Comparison of ENCODE assay signal across 12 cellular contexts in the genomic region with DNA sequence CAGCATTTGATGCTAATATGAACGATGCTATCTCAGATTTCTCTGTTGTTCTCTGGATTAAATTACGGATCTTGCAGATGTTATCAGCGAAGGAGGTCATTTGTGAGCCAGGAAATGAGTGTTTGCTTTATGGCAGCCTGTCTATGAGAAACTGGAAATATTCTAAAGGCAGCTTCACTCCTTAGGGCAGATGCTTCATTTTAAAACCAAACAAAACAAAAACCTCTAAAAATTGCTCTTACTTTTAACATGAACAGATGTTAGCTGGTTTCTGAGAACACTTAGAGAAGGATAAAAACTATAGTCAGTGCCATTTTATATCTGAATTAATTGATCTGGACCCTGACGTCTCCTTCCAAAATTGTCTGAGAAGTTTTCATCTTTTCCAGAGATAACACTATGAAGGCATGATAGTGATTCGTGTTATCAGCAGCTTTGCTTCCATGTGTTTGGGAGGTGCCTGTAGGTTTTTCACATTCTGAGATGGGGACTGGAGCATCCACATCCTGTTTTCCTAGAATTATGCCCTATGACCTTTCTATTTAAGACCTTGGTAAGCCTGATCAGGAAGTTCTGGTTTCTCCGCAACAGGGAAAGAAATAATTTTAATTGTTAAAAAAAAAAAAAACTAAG. TPM values are rescaled to one million over a fixed set of nuclear protein-coding genes. Genes with fewer than 3 reads are reported as not detected.
DNase-seq lines count a peak whose midpoint lies in the region; ATAC-seq and TF ChIP-seq lines count a peak whose summit lies in the region.
"Had no signal": no experiment of that assay in that cellular context is flagged by ENCODE, and none has a peak within 500 bp of the region (broad histone marks: within the 10 kb centered on the region; RNA-seq: fewer than 3 reads in every experiment).

No MANE protein-coding gene starts in this region.

- no peak for TF ChIP-seq POLR2A in testis (IDR thresholded peaks at IDR 0.05)

- H3K9me3 ChIP-seq in SK-N-SH = no peaks in the 10 kb centered on the region
- H3K9me3 ChIP-seq in right atrium auricular region = no peaks in the 10 kb centered on the region
- H3K9me3 ChIP-seq in testis = no peaks in the 10 kb centered on the region
- no peaks in the 10 kb centered on the region for H3K9me3 ChIP-seq in aorta (ENCODE audit: control insufficient read depth, low read length)

- WGBS in SK-N-SH (ENCODE audit: low lambda C conversion rate) = 22% methylated on average over 6 of the region's 6 CpGs
- WGBS in testis, 2 donors = 37 to 41% methylated on average over 6 of the region's 6 CpGs
- 23 to 26% methylated on average over 6 of the region's 6 CpGs for WGBS in aorta, 2 donors

- TF ChIP-seq RAD21 in SK-N-SH (IDR thresholded peaks at IDR 0.05; ENCODE audit: low read length) = peak; percentile 17; the same call in 1 of the 2 replicates

- peak overlapping the region; percentile 54 for H2AFZ ChIP-seq in SK-N-SH (ENCODE audit: low read depth)

- TF ChIP-seq CTCF in SK-N-SH (IDR thresholded peaks at IDR 0.05) (no peak), right atrium auricular region (IDR thresholded peaks at IDR 0.05) (no peak), testis (IDR thresholded peaks at IDR 0.05) (no peak)

- TF ChIP-seq EP300 in SK-N-SH (IDR thresholded peaks at IDR 0.05; ENCODE audit: borderline replicate concordance in 1 of 2, low read depth in 1 of 2, low read length in 1 of 2) = peak; percentile 83 to 94

- H3K27me3 ChIP-seq in SK-N-SH (ENCODE audit: insufficient read depth) = no peaks in the 10 kb centered on the region
- H3K27me3 ChIP-seq in right atrium auricular region = no peaks in the 10 kb centered on the region
- no peaks in the 10 kb centered on the region for H3K27me3 ChIP-seq in testis
- no peaks in the 10 kb centered on the region for H3K27me3 ChIP-seq in aorta (ENCODE audit: control insufficient read depth in 1 of 2, insufficient read depth in 2 of 2, low read length in 1 of 2)
- H3K27me3 ChIP-seq: foreskin keratinocyte had no signal

- peak overlapping the region; percentile 72 to 84 for H3K27ac ChIP-seq in SK-N-SH (ENCODE audit: low read depth in 2 of 2, low read length in 1 of 2)
- H3K27ac ChIP-seq in right atrium auricular region = peak overlapping the region; percentile 42 to 64
- H3K27ac ChIP-seq in testis = peak overlapping the region; percentile 12 to 63
- H3K27ac ChIP-seq in aorta (ENCODE audit: low read depth in 1 of 2, low read length in 2 of 2) = no peak overlapping the region
- H3K27ac ChIP-seq: foreskin keratinocyte had no signal

- peak overlapping the region in 1 of 2 experiments; percentile 14; a peak in 2 of 4 replicates for H3K4me3 ChIP-seq in SK-N-SH (ENCODE audit: low read depth in 2 of 2, low read length in 1 of 2)
- peak overlapping the region in 1 of 2 donors; percentile 1 for H3K4me3 ChIP-seq in right atrium auricular region
- H3K4me3 ChIP-seq in testis = no peak overlapping the region
- no peak overlapping the region for H3K4me3 ChIP-seq in aorta (ENCODE audit: low read length in 2 of 2)

- no peaks in the 10 kb centered on the region for H3K9me2 ChIP-seq in SK-N-SH

- H3K36me3 ChIP-seq in SK-N-SH (replicated peaks in 1 of 2; ENCODE audit: control insufficient read depth in 1 of 2, insufficient read depth in 2 of 2, low read length in 1 of 2) = peaks cover 0 to 2% of the 10 kb centered on the region in 2 experiments
- no peaks in the 10 kb centered on the region for H3K36me3 ChIP-seq in right atrium auricular region
- no peaks in the 10 kb centered on the region for H3K36me3 ChIP-seq in testis (ENCODE audit: low read depth, missing control alignments)
- H3K36me3 ChIP-seq in aorta (ENCODE audit: control insufficient read depth in 1 of 2, insufficient read depth in 2 of 2, low read length in 1 of 2) = no peaks in the 10 kb centered on the region

- POLR2A ChIA-PET in SK-N-SH (lab: Yijun Ruan, JAX) = interaction anchor here (0.6 kb wide), 1 partner anchor 91 kb away, joined by 3 read pairs; the partner anchor contains the start of gene ING3

- peaks cover 4% of the 10 kb centered on the region for H3F3A ChIP-seq in SK-N-SH (replicated peaks; ENCODE audit: insufficient read depth)

- H3K4me1 ChIP-seq in SK-N-SH (ENCODE audit: control insufficient read depth in 1 of 2, insufficient read depth in 2 of 2, low read depth in 1 of 2, low read length in 1 of 2) (peaks cover 0 to 12% of the 10 kb centered on the region in 2 experiments; a peak in 2 of 4 replicates), right atrium auricular region (peaks cover 0 to 25% of the 10 kb centered on the region in 2 donors), testis (no peaks in the 10 kb centered on the region), aorta (ENCODE audit: control insufficient read depth in 1 of 2, insufficient read depth in 2 of 2, low read length in 2 of 2) (peaks cover 2 to 5% of the 10 kb centered on the region in 2 donors)
- H3K4me1 ChIP-seq: foreskin keratinocyte had no signal

- peak overlapping the region; percentile 47; the same call in 1 of the 2 replicates for H3K4me2 ChIP-seq in SK-N-SH

- H3K9ac ChIP-seq in SK-N-SH = peak overlapping the region; percentile 4; the same call in 1 of the 2 replicates

- CTCF ChIA-PET in SK-N-SH (lab: Yijun Ruan, JAX) = interaction anchor here (1.0 to 7.1 kb wide), 7 partner anchors 15 to 172 kb away, joined by 3 to 68 read pairs (median 3); partner anchors contain the start of gene CPED1

- DNase-seq in DMS 273 (lab: John Stamatoyannopoulos, UW; ENCODE audit: unreplicated experiment) (peak; percentile 21), DMS 273 treated with DMSO at 0.1 percent for 48 hours (lab: John Stamatoyannopoulos, UW) (no peak), SK-N-SH (peak; percentile 44), right atrium auricular region (ENCODE audit: low spot score) (no peak), testis (no peak), aorta (no peak)
- DNase-seq: 8988T; activated T-cell treated with anti-CD3 and anti-CD28 coated beads, Interleukin-2, amount 50 U/mL, for 24 hours; foreskin keratinocyte; GOT3 had no signal

- no peaks in the 10 kb centered on the region for H4K20me1 ChIP-seq in SK-N-SH (ENCODE audit: insufficient read depth)

- intact Hi-C loops in testis (cut with DNase I; ENCODE audit: low total_unique reads) = no loop called here
- intact Hi-C loops in aorta (cut with DNase I) = loop anchor here in 1 of 2 donors (5.0 kb wide), 1 partner anchor 34 kb away; no protein-coding TSS in a partner anchor

- no peaks in the 10 kb centered on the region for H3K79me2 ChIP-seq in SK-N-SH (ENCODE audit: insufficient read depth)

- ATAC-seq in HG03378 (IDR thresholded peaks at IDR 0.05; ENCODE audit: unreplicated experiment) (no peak), aorta (ENCODE audit: low FRiP score) (no peak), HG03025 (IDR thresholded peaks at IDR 0.05; ENCODE audit: low FRiP score, unreplicated experiment) (no peak)
- ATAC-seq: foreskin keratinocyte had no signal

TF ChIP-seq in SK-N-SH, 30 proteins besides CTCF, POLR2A, EP300 and RAD21 (continues in another document):
- TF ChIP-seq SMC3 (IDR thresholded peaks at IDR 0.05; ENCODE audit: low read depth, low read length) = no peak
- TF ChIP-seq FOSL2 (IDR thresholded peaks at IDR 0.05; ENCODE audit: borderline replicate concordance, low read depth) = peak; percentile 38; the same call in 1 of the 2 replicates
- peak; percentile 95 for TF ChIP-seq TCF12 (IDR thresholded peaks at IDR 0.05)
- TF ChIP-seq, protein P1, sequence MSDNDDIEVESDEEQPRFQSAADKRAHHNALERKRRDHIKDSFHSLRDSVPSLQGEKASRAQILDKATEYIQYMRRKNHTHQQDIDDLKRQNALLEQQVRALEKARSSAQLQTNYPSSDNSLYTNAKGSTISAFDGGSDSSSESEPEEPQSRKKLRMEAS (IDR thresholded peaks at IDR 0.05; ENCODE audit: low read depth) = no peak
- TF ChIP-seq NRF1 (IDR thresholded peaks at IDR 0.05; ENCODE audit: low read depth, low read length) = no peak
- peak; percentile 75; the same call in 1 of the 2 replicates for TF ChIP-seq FOXM1 (IDR thresholded peaks at IDR 0.05; ENCODE audit: low read depth)
- TF ChIP-seq, protein P2, sequence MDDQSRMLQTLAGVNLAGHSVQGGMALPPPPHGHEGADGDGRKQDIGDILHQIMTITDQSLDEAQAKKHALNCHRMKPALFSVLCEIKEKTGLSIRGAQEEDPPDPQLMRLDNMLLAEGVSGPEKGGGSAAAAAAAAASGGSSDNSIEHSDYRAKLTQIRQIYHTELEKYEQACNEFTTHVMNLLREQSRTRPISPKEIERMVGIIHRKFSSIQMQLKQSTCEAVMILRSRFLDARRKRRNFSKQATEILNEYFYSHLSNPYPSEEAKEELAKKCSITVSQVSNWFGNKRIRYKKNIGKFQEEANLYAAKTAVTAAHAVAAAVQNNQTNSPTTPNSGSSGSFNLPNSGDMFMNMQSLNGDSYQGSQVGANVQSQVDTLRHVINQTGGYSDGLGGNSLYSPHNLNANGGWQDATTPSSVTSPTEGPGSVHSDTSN (IDR thresholded peaks at IDR 0.05) = peak; percentile 80
- TF ChIP-seq FOXJ3 (CRISPR knock-in tag; IDR thresholded peaks at IDR 0.05) = peak; percentile 73; the same call in 1 of the 2 replicates
- peak; percentile 75; the same call in 1 of the 2 replicates for TF ChIP-seq POLR2AphosphoS5 (IDR thresholded peaks at IDR 0.05; ENCODE audit: low read depth, low read length)
- TF ChIP-seq MEF2A (IDR thresholded peaks at IDR 0.05; ENCODE audit: borderline replicate concordance, low read depth) = no peak
- no peak for TF ChIP-seq TAF1 (IDR thresholded peaks at IDR 0.05; ENCODE audit: borderline replicate concordance, low read depth, low read length)
- peak; percentile 40; the same call in 1 of the 2 replicates for TF ChIP-seq MXI1 (IDR thresholded peaks at IDR 0.05; ENCODE audit: low read depth, low read length)
- no peak; the same call in 1 of the 2 replicates for TF ChIP-seq GABPA (IDR thresholded peaks at IDR 0.05; ENCODE audit: low read depth)
- TF ChIP-seq SIN3A (IDR thresholded peaks at IDR 0.05; ENCODE audit: borderline replicate concordance, low read depth, low read length) = no peak
- TF ChIP-seq RFX5 (IDR thresholded peaks at IDR 0.05; ENCODE audit: low read length) = peak; percentile 14; the same call in 1 of the 2 replicates
- peak; percentile 79 for TF ChIP-seq TEAD4 (IDR thresholded peaks at IDR 0.05; ENCODE audit: borderline replicate concordance, insufficient read depth)
- TF ChIP-seq CHD2 (IDR thresholded peaks at IDR 0.05; ENCODE audit: low read length, partially characterized antibody) = peak; percentile 69
- TF ChIP-seq GATA2 (CRISPR knock-in tag; IDR thresholded peaks at IDR 0.05) = peak; percentile 91

RNA-seq across cellular contexts. Expression of gene CPED1, which starts 53.1 kb away (rescaled TPM):
- polyA plus RNA-seq in SK-N-SH (2012; rRNA removed) = 4.4 and 4.8 TPM in 2 replicates
- 5.4 and 6.5 TPM in 2 replicates for polyA plus RNA-seq in SK-N-SH (2012; cell fraction: cytosol; rRNA removed)
- 6.0 and 6.2 TPM in 2 replicates for polyA plus RNA-seq in SK-N-SH (2012; cell fraction: nucleus; rRNA removed)
- total RNA-seq in right atrium auricular region = 10 to 100 TPM; 13.8 to 19.0 TPM
- total RNA-seq in testis = 10 to 100 TPM; 11.8 to 13.1 TPM
- 7.4 TPM for polyA plus RNA-seq in testis (ENCODE audit: insufficient read depth, low read depth, low replicate concordance)
- 100 to 1,000 TPM; 119 to 201 TPM for total RNA-seq in aorta
- polyA plus RNA-seq in aorta = 10 to 100 TPM; 35.3 to 39.5 TPM

Comparison
In these comparisons a context has a peak if more than half of its experiments do, and no peak if none do; other contexts are left out.
1. DNase-seq: peak in DMS 273 (single experiment) and SK-N-SH (single experiment); none in DMS 273 treated with DMSO at 0.1 percent for 48 hours (single experiment), right atrium auricular region (single experiment), testis (single experiment) and aorta (0 of 2).
2. H3K27ac ChIP-seq: peak in SK-N-SH (2 of 2), right atrium auricular region (2 of 2) and testis (2 of 2); none in aorta (0 of 2).
3. RNA of gene CPED1, which starts 53.1 kb away (total RNA-seq): 119 to 201 TPM in aorta; 13.8 to 19.0 TPM in right atrium auricular region and 11.8 to 13.1 TPM in testis; every median in the first group is over 4 times any median in the second.